1 cellular context compared by ENCODE assay signal in genomic region chr13:113969973-113970611, GRCh38.
TF ChIP-seq lines count a peak whose summit lies in the region.

No MANE protein-coding gene starts in this region.

TF ChIP-seq in IMR-90, 13 proteins besides CTCF, POLR2A, EP300 and RAD21:
- no peak for TF ChIP-seq CEBPB (IDR thresholded peaks at IDR 0.05; ENCODE audit: low read depth, low read length)
- no peak for TF ChIP-seq MXI1 (IDR thresholded peaks at IDR 0.05; ENCODE audit: borderline replicate concordance, low read depth, low read length)
- TF ChIP-seq SMC3 (IDR thresholded peaks at IDR 0.05; ENCODE audit: low read depth, low read length) = no peak
- no peak for TF ChIP-seq NFE2L2 (IDR thresholded peaks at IDR 0.05; ENCODE audit: low read depth, low read length)
- TF ChIP-seq ELK1 (IDR thresholded peaks at IDR 0.05; ENCODE audit: borderline replicate concordance, low read depth, low read length) = no peak
- TF ChIP-seq, protein P1, sequence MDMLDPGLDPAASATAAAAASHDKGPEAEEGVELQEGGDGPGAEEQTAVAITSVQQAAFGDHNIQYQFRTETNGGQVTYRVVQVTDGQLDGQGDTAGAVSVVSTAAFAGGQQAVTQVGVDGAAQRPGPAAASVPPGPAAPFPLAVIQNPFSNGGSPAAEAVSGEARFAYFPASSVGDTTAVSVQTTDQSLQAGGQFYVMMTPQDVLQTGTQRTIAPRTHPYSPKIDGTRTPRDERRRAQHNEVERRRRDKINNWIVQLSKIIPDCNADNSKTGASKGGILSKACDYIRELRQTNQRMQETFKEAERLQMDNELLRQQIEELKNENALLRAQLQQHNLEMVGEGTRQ (IDR thresholded peaks at IDR 0.05; ENCODE audit: low read depth, low read length) = no peak
- no peak for TF ChIP-seq RCOR1 (IDR thresholded peaks at IDR 0.05; ENCODE audit: insufficient replicate concordance, low read length)
- no peak for TF ChIP-seq MAFK (IDR thresholded peaks at IDR 0.05; ENCODE audit: low read depth, low read length)
